ENCODE assay signal across 9 cellular contexts in the genomic region with DNA sequence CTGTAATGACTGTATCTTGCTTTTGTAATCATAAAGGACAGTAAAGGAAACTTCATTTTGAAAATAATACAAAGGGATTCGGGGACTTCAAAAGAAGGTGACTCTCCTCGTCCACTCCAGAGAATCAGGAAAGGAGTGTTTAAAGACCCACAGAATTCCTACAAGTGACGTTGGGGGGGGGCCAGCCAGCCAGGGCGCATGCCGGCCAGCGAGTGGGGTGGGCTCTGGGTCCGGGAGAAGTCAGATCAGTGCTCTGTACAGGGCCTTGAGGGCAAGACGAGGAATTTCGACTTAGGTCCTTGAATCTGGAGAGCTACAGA. TPM values are rescaled to one million over a fixed set of nuclear protein-coding genes. Genes with fewer than 3 reads are reported as not detected.
DNase-seq lines count a peak whose midpoint lies in the region; ATAC-seq and TF ChIP-seq lines count a peak whose summit lies in the region.
"Had no signal": no experiment of that assay in that cellular context is flagged by ENCODE, and none has a peak within 500 bp of the region (broad histone marks: within the 10 kb centered on the region; RNA-seq: fewer than 3 reads in every experiment).

No MANE protein-coding gene starts in this region.

- no peaks in the 10 kb centered on the region for H3K27me3 ChIP-seq in muscle layer of colon (ENCODE audit: control insufficient read depth in 1 of 2, insufficient read depth in 2 of 2, low read length in 2 of 2)
- no peaks in the 10 kb centered on the region for H3K27me3 ChIP-seq in tibial nerve

- H3K9ac ChIP-seq in muscle layer of colon (ENCODE audit: low read length), result peak overlapping the region; percentile 94

- CTCF ChIA-PET in activated CD8-positive, alpha-beta memory T cell treated with anti-CD3 and anti-CD28 coated beads, Interleukin-2, amount 10 ng/mL, durations not matched to agents 7 days and 5 days (lab: Charles Lee), result interaction anchor here (4.8 to 14.4 kb wide), 2 partner anchors 74 to 86 kb away, joined by 45 to 225 read pairs; no protein-coding TSS in a partner anchor

- no peaks in the 10 kb centered on the region for H3K9me3 Mint-ChIP-seq in activated CD8-positive, alpha-beta memory T cell treated with anti-CD3 and anti-CD28 coated beads, Interleukin-2, amount 10 ng/mL, durations not matched to agents 7 days and 5 days (ENCODE audit: low read depth)

- no peak for TF ChIP-seq POLR2A in tibial nerve (IDR thresholded peaks at IDR 0.05)

- H3K4me1 Mint-ChIP-seq in activated CD8-positive, alpha-beta memory T cell treated with anti-CD3 and anti-CD28 coated beads, Interleukin-2, amount 10 ng/mL, durations not matched to agents 7 days and 5 days, result peaks cover 15% of the 10 kb centered on the region

- 27 to 30% methylated on average over 9 of the region's 9 CpGs for WGBS in tibial nerve, 2 donors

- no peak overlapping the region for H3K27ac Mint-ChIP-seq in activated CD8-positive, alpha-beta memory T cell treated with anti-CD3 and anti-CD28 coated beads, Interleukin-2, amount 10 ng/mL, durations not matched to agents 7 days and 5 days

- H3K9me3 ChIP-seq in muscle layer of colon (ENCODE audit: low read length) (no peaks in the 10 kb centered on the region), tibial nerve (no peaks in the 10 kb centered on the region)

- H3K36me3 Mint-ChIP-seq in activated CD8-positive, alpha-beta memory T cell treated with anti-CD3 and anti-CD28 coated beads, Interleukin-2, amount 10 ng/mL, durations not matched to agents 7 days and 5 days, result no peaks in the 10 kb centered on the region

- no peaks in the 10 kb centered on the region for H3K36me3 ChIP-seq in muscle layer of colon (ENCODE audit: insufficient read depth, low read length)
- H3K36me3 ChIP-seq in tibial nerve, result no peaks in the 10 kb centered on the region

- DNase-seq in activated CD8-positive, alpha-beta memory T cell treated with anti-CD3 and anti-CD28 coated beads, Interleukin-2, amount 10 ng/mL, durations not matched to agents 7 days and 5 days, result no peak
- DNase-seq in activated CD8-positive, alpha-beta memory T cell treated with anti-CD3 and anti-CD28 coated beads, Interleukin-2, amount 50 U/mL, for 4 hours, result no peak
- DNase-seq in caudate nucleus (lab: John Stamatoyannopoulos, UW), result no peak
- DNase-seq in tibial nerve (ENCODE audit: low spot score in 2 of 2), result no peak
- no peak for DNase-seq in DMS153 treated with DMSO at 0.1 percent for 48 hours (lab: John Stamatoyannopoulos, UW; ENCODE audit: unreplicated experiment)
- no peak for DNase-seq in HuH-7.5 (ENCODE audit: low spot score)
- DNase-seq in SIG-M5 (lab: John Stamatoyannopoulos, UW), result no peak
- DNase-seq: NCI-H1092 had no signal

- no peak for TF ChIP-seq CTCF in tibial nerve (IDR thresholded peaks at IDR 0.05)

- TF ChIP-seq EP300 in tibial nerve (IDR thresholded peaks at IDR 0.05), result no peak

- peaks cover 64% of the 10 kb centered on the region for H3K27me3 Mint-ChIP-seq in activated CD8-positive, alpha-beta memory T cell treated with anti-CD3 and anti-CD28 coated beads, Interleukin-2, amount 10 ng/mL, durations not matched to agents 7 days and 5 days

- H3K4me3 ChIP-seq in muscle layer of colon (ENCODE audit: low read depth in 1 of 2, low read length in 2 of 2), result peak overlapping the region; percentile 52 to 69
- peak overlapping the region; percentile 71 to 98 (median 85) for H3K4me3 ChIP-seq in tibial nerve

- ATAC-seq in activated CD8-positive, alpha-beta memory T cell treated with anti-CD3 and anti-CD28 coated beads, Interleukin-2, amount 10 ng/mL, durations not matched to agents 7 days and 5 days, result no peak

- H3K27ac ChIP-seq in caudate nucleus (ENCODE audit: low read depth, low read length), result peak overlapping the region; percentile 90
- H3K27ac ChIP-seq in muscle layer of colon (ENCODE audit: low read depth, low read length), result peak overlapping the region; percentile 92
- peak overlapping the region; percentile 67 to 99 (median 96) for H3K27ac ChIP-seq in tibial nerve

- H3K4me1 ChIP-seq in muscle layer of colon (ENCODE audit: insufficient read depth, low read length), result peaks cover 47% of the 10 kb centered on the region
- H3K4me1 ChIP-seq in tibial nerve, result peaks cover 0 to 64% (median 24%) of the 10 kb centered on the region in 4 donors

- peak overlapping the region; percentile 22 for H3K4me3 Mint-ChIP-seq in activated CD8-positive, alpha-beta memory T cell treated with anti-CD3 and anti-CD28 coated beads, Interleukin-2, amount 10 ng/mL, durations not matched to agents 7 days and 5 days

RNA-seq across cellular contexts. Expression of a gene that starts 1.0 kb away (rescaled TPM):
- total RNA-seq in activated CD8-positive, alpha-beta memory T cell treated with anti-CD3 and anti-CD28 coated beads, Interleukin-2, amount 10 ng/mL, durations not matched to agents 7 days and 5 days, result 10 to 100 TPM in 1 of 2 experiments, 1 to 10 TPM in 1; 3.8 to 20.4 TPM
- 100 to 1,000 TPM; 297 to 500 (median 391) TPM for total RNA-seq in tibial nerve

Comparison
In these comparisons a context has a peak if more than half of its experiments do, and no peak if none do; other contexts are left out.
1. RNA of a gene that starts 1.0 kb away (total RNA-seq): 297 to 500 TPM in tibial nerve; 3.8 to 20.4 TPM in activated CD8-positive, alpha-beta memory T cell treated with anti-CD3 and anti-CD28 coated beads, Interleukin-2, amount 10 ng/mL, durations not matched to agents 7 days and 5 days; every median in the first group is over 10 times any median in the second.
2. Peak in every context shown above with its lines, with median percentiles within 50 percentile points of each other: H3K27ac ChIP-seq.